In genomic region chr9:34204011-34204635, GRCh38 we compare ENCODE assay signal across 18 cellular contexts. TPM values are rescaled to one million over a fixed set of nuclear protein-coding genes. Genes with fewer than 3 reads are reported as not detected.
DNase-seq lines count a peak whose midpoint lies in the region; ATAC-seq and TF ChIP-seq lines count a peak whose summit lies in the region.
"Had no signal": no experiment of that assay in that cellular context is flagged by ENCODE, and none has a peak within 500 bp of the region (broad histone marks: within the 10 kb centered on the region; RNA-seq: fewer than 3 reads in every experiment).

No MANE protein-coding gene starts in this region.

- no peaks in the 10 kb centered on the region for H3K27me3 Mint-ChIP-seq in CD4-positive, CD25-positive, alpha-beta regulatory T cell
- H3K27me3 Mint-ChIP-seq: progenitor cell of endocrine pancreas had no signal

- POLR2A ChIA-PET in PC-3 (lab: Charles Lee; ENCODE audit: unreplicated experiment) = no interaction called here

- intact Hi-C loops in PC-3 (cut with micrococcal nuclease) = no loop called here

- peaks cover 31 to 58% (median 46%) of the 10 kb centered on the region in 4 donors for H3K4me1 Mint-ChIP-seq in CD4-positive, CD25-positive, alpha-beta regulatory T cell

- H3K4me3 Mint-ChIP-seq in CD4-positive, CD25-positive, alpha-beta regulatory T cell = peak overlapping the region; percentile 15 to 76 (median 42)

- peak in 1 of 3 donors; percentile 52 for DNase-seq in CD4-positive, CD25-positive, alpha-beta regulatory T cell
- peak; percentile 68 for DNase-seq in PC-3
- DNase-seq in omental fat pad (ENCODE audit: low spot score) = no peak
- no peak for DNase-seq in NCI-H69 (lab: John Stamatoyannopoulos, UW)
- no peak for DNase-seq in NCI-H82 treated with DMSO at 0.1 percent for 48 hours (lab: John Stamatoyannopoulos, UW; ENCODE audit: unreplicated experiment)
- DNase-seq in COLO668 (lab: John Stamatoyannopoulos, UW; ENCODE audit: unreplicated experiment) = no peak
- DNase-seq: activated CD4-positive, alpha-beta T cell treated with anti-CD3 and anti-CD28 coated beads for 4 hours; activated naive CD4-positive, alpha-beta T cell treated with Interleukin-2 at 50 U/mL for 16 hours; Caco-2; Kasumi-1; left cardiac atrium; NCI-H1417; SHP77; stimulated activated CD4-positive, alpha-beta T cell treated with anti-CD3 and anti-CD28 coated beads, Interleukin-12 subunit alpha, Interleukin-12 subunit beta, amount 100 ng/mL, for 4 hours; stimulated activated naive CD8-positive, alpha-beta T cell treated with anti-CD3 and anti-CD28 coated beads, Interleukin-15, Interleukin-2, amounts not matched to agents 100 U/mL and 50 U/mL, for 24 hours had no signal

- H3K9ac ChIP-seq in PC-3 (ENCODE audit: low read length) = peak overlapping the region; percentile 50

- CTCF ChIA-PET in PC-3 (lab: Charles Lee) = interaction anchor here (0.9 to 1.0 kb wide), 2 partner anchors 13 to 49 kb away, joined by 3 read pairs; no protein-coding TSS in a partner anchor

- 0 out of 2 replicates have a peak, but pooled peaks cover 7% of the 10 kb centered on the region for H4K20me1 ChIP-seq in PC-3 (ENCODE audit: low read length)

- no TSS peak for BruUV-seq in PC-3 (replicated peaks; lab: Mats Ljungman, UMichigan)

- no peaks in the 10 kb centered on the region for H3K9me2 ChIP-seq in PC-3 (replicated peaks; ENCODE audit: low read length)

- ATAC-seq in CD4-positive, CD25-positive, alpha-beta regulatory T cell (ENCODE audit: low read depth in 2 of 2) = peak in 1 of 2 donors; percentile 48
- ATAC-seq in PC-3 (peak; percentile 85), omental fat pad (ENCODE audit: low FRiP score) (peak; percentile 42), HG02678 (IDR thresholded peaks at IDR 0.05; ENCODE audit: unreplicated experiment) (no peak)
- ATAC-seq: stimulated activated naive CD8-positive, alpha-beta T cell treated with anti-CD3 and anti-CD28 coated beads, Interleukin-15, Interleukin-2, amounts not matched to agents 100 U/mL and 50 U/mL, for 24 hours had no signal

- no peak for TF ChIP-seq CTCF in PC-3 (conservative IDR thresholded peaks at IDR 0.05; ENCODE audit: low read depth, low read length)
- no peak for TF ChIP-seq CTCF in omental fat pad (IDR thresholded peaks at IDR 0.05)

- WGBS in esophagus, 2 donors = 38 to 49% methylated on average over 6 of the region's 6 CpGs

- H3K79me2 ChIP-seq in PC-3 (ENCODE audit: low read length) = peaks cover 90% of the 10 kb centered on the region

- H3K27ac Mint-ChIP-seq in CD4-positive, CD25-positive, alpha-beta regulatory T cell = peak overlapping the region; percentile 50 to 83 (median 52)
- H3K27ac Mint-ChIP-seq: progenitor cell of endocrine pancreas had no signal

- peaks cover 7% of the 10 kb centered on the region for H3F3A ChIP-seq in PC-3 (ENCODE audit: low read length, unreplicated experiment)

- peaks cover 11% of the 10 kb centered on the region for H3K4me1 ChIP-seq in CD4-positive, CD25-positive, alpha-beta regulatory T cell (ENCODE audit: control insufficient read depth, insufficient read depth, low read length, poor library complexity, severe bottlenecking)
- H3K4me1 ChIP-seq in PC-3 (ENCODE audit: insufficient read depth, low read length) (peaks cover 23% of the 10 kb centered on the region), esophagus (ENCODE audit: control insufficient read depth in 2 of 2, insufficient read depth in 2 of 2, low read length in 1 of 2) (peaks cover 2 to 3% of the 10 kb centered on the region in 2 donors)

- peaks cover 10% of the 10 kb centered on the region for H3K36me3 ChIP-seq in CD4-positive, CD25-positive, alpha-beta regulatory T cell (ENCODE audit: control insufficient read depth, insufficient read depth, low read length)
- H3K36me3 ChIP-seq in PC-3 (ENCODE audit: low read depth, low read length) (peaks cover 3% of the 10 kb centered on the region; the same call in 1 of the 2 replicates), esophagus (ENCODE audit: control insufficient read depth in 2 of 2, insufficient read depth in 2 of 2, low read length in 1 of 2) (no peaks in the 10 kb centered on the region)

- H3K4me2 ChIP-seq in PC-3 (ENCODE audit: low read length) = peak overlapping the region; percentile 74

- no peaks in the 10 kb centered on the region for H3K27me3 ChIP-seq in CD4-positive, CD25-positive, alpha-beta regulatory T cell (ENCODE audit: control insufficient read depth, insufficient read depth, low read length)
- H3K27me3 ChIP-seq in PC-3 (ENCODE audit: low read length) = no peaks in the 10 kb centered on the region
- H3K27me3 ChIP-seq in esophagus (ENCODE audit: control insufficient read depth in 1 of 2, insufficient read depth in 2 of 2, low read length in 2 of 2) = no peaks in the 10 kb centered on the region

- H3K4me3 ChIP-seq in CD4-positive, CD25-positive, alpha-beta regulatory T cell (ENCODE audit: low read depth, low read length) = no peak overlapping the region
- H3K4me3 ChIP-seq in PC-3 (ENCODE audit: low read length) (peak overlapping the region; percentile 35), esophagus (ENCODE audit: low read depth in 1 of 2, low read length in 2 of 2) (no peak overlapping the region)

- no peak overlapping the region for H2AFZ ChIP-seq in PC-3 (ENCODE audit: low read length)

- no peaks in the 10 kb centered on the region for H3K9me3 Mint-ChIP-seq in CD4-positive, CD25-positive, alpha-beta regulatory T cell

- H3K36me3 Mint-ChIP-seq in CD4-positive, CD25-positive, alpha-beta regulatory T cell = peaks cover 20% of the 10 kb centered on the region

- no peak overlapping the region for H3K27ac ChIP-seq in CD4-positive, CD25-positive, alpha-beta regulatory T cell (ENCODE audit: insufficient read depth, low read length, poor library complexity, severe bottlenecking)
- peak overlapping the region; percentile 88 for H3K27ac ChIP-seq in PC-3 (ENCODE audit: low read length)
- H3K27ac ChIP-seq in esophagus (ENCODE audit: low read depth in 2 of 2, low read length in 1 of 2) = peak overlapping the region; percentile 85 to 89

- H3K9me3 ChIP-seq in CD4-positive, CD25-positive, alpha-beta regulatory T cell (ENCODE audit: control insufficient read depth in 2 of 2, low read length in 2 of 2) = no peaks in the 10 kb centered on the region
- H3K9me3 ChIP-seq in PC-3 (ENCODE audit: low read length) (no peaks in the 10 kb centered on the region), esophagus (ENCODE audit: control insufficient read depth in 2 of 2, insufficient read depth in 1 of 2, low read depth in 1 of 2, low read length in 1 of 2) (no peaks in the 10 kb centered on the region)
- H3K9me3 ChIP-seq: Caco-2 had no signal

RNA-seq across cellular contexts. Expression of gene UBAP1, which starts 25.3 kb away (rescaled TPM):
- total RNA-seq in CD4-positive, CD25-positive, alpha-beta regulatory T cell = 70.7 TPM
- 10 to 100 TPM; 52.9 to 60.0 (median 55.4) TPM for polyA plus RNA-seq in CD4-positive, CD25-positive, alpha-beta regulatory T cell
- 15.2 and 16.5 TPM in 2 replicates for total RNA-seq in PC-3 (2014; rRNA removed)
- polyA plus RNA-seq in esophagus = 10 to 100 TPM; 58.2 to 59.6 TPM
- 10 to 100 TPM; 39.2 to 71.3 (median 51.1) TPM for total RNA-seq in omental fat pad
